ENCODE assay signal across 7 cellular contexts in the genomic region with DNA sequence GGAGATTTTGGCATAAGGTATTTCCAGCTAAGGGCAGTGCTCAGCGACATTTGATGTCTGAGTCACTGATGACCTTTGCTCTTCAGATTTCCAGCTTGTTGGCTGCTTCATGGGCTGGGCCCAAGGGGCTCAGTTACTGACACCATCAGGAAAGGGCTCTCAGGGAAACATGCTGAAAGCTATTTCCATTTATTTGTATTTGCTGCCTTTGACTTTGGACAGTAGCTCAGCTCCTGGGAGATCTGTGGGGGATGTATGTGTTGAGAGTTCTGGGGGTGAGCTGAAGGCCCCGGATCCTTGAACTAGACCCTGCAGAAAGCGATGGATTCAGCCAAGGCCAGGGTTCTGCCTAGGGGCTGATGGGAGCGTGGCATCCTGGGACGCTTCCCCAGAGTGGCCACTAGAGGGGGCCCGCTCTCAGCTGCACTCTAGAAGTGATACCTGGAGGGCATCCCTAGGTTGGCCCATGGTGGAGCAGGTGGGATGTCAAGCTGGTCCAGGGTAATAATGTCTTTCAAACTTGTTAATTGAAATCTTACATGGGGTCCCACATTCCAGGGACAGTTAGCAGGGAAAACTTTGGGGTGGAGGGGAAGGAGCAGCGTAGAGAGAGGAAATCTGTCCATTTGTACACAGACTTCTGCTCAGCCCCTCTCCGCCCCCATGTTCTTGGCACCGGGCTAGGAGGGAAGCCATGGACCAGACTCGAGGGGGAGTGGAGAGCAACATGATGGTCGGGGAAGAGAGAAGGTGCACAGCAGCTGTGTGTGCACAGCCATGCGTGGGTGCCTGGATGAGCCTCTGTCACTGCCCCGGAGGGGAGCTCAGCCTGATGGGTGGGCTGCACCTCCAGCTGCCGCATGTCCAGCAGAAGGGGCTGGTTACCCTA. TPM values are rescaled to one million over a fixed set of nuclear protein-coding genes. Genes with fewer than 3 reads are reported as not detected.
DNase-seq lines count a peak whose midpoint lies in the region; ATAC-seq and TF ChIP-seq lines count a peak whose summit lies in the region.

No MANE protein-coding gene starts in this region.

- no peak overlapping the region for H3K27ac ChIP-seq in tibial artery

- H3K4me1 ChIP-seq in tibial artery = peaks cover 0 to 4% (median 0%) of the 10 kb centered on the region in 4 donors

- no peak overlapping the region for H3K4me3 Mint-ChIP-seq in activated CD8-positive, alpha-beta T cell treated with anti-CD3 and anti-CD28 coated beads for 36 hours
- no peak overlapping the region for H3K4me3 Mint-ChIP-seq in natural killer cell

- H3K27me3 Mint-ChIP-seq in activated CD8-positive, alpha-beta T cell treated with anti-CD3 and anti-CD28 coated beads for 36 hours = peaks cover 10% of the 10 kb centered on the region
- peaks cover 18 to 34% of the 10 kb centered on the region in 2 donors for H3K27me3 Mint-ChIP-seq in natural killer cell (ENCODE audit: low read depth in 2 of 2)

- H3K4me1 Mint-ChIP-seq in activated CD8-positive, alpha-beta T cell treated with anti-CD3 and anti-CD28 coated beads for 36 hours (ENCODE audit: low read depth) = no peaks in the 10 kb centered on the region
- H3K4me1 Mint-ChIP-seq in natural killer cell = peaks cover 0 to 5% of the 10 kb centered on the region in 2 donors

- intact Hi-C loops in activated CD8-positive, alpha-beta T cell treated with anti-CD3 and anti-CD28 coated beads for 36 hours (cut with micrococcal nuclease) = no loop called here
- intact Hi-C loops in natural killer cell (cut with micrococcal nuclease) = no loop called here
- intact Hi-C loops in tibial artery (cut with DNase I; ENCODE audit: low total_unique reads) = no loop called here

- H3K9me3 Mint-ChIP-seq in activated CD8-positive, alpha-beta T cell treated with anti-CD3 and anti-CD28 coated beads for 36 hours = peaks cover 5% of the 10 kb centered on the region
- H3K9me3 Mint-ChIP-seq in natural killer cell = peaks cover 0 to 4% of the 10 kb centered on the region in 2 donors

- CTCF ChIA-PET in activated CD8-positive, alpha-beta T cell treated with anti-CD3 and anti-CD28 coated beads for 36 hours (lab: Charles Lee) = interaction anchor here (0.7 to 2.7 kb wide), 26 partner anchors 9 to 424 kb away, joined by 3 to 18 read pairs (median 4); no protein-coding TSS in a partner anchor

- DNase-seq in GM10266 (ENCODE audit: extremely low spot score) (peak; percentile 75), H7 (peak; percentile 91), NAMALWA (ENCODE audit: low spot score) (peak; percentile 54), erythroblast (lab: John Stamatoyannopoulos, UW) (peak; percentile 20 to 45), natural killer cell (peak; percentile 35), tibial artery (peak in 1 of 2 donors; percentile 43)
- DNase-seq in activated CD8-positive, alpha-beta T cell treated with anti-CD3 and anti-CD28 coated beads for 36 hours = peak; percentile 61

- peaks cover 0 to 1% (median 0%) of the 10 kb centered on the region in 3 donors for H3K9me3 ChIP-seq in tibial artery

- H3K36me3 ChIP-seq in H7 (replicated peaks; ENCODE audit: control insufficient read depth, insufficient read depth, low read length) (no peaks in the 10 kb centered on the region), tibial artery (peaks cover 0 to 22% (median 0%) of the 10 kb centered on the region in 3 donors)

- H3K27ac Mint-ChIP-seq in activated CD8-positive, alpha-beta T cell treated with anti-CD3 and anti-CD28 coated beads for 36 hours = no peak overlapping the region
- H3K27ac Mint-ChIP-seq in natural killer cell = no peak overlapping the region

- no peaks in the 10 kb centered on the region for H3K36me3 Mint-ChIP-seq in activated CD8-positive, alpha-beta T cell treated with anti-CD3 and anti-CD28 coated beads for 36 hours (ENCODE audit: low read depth)
- peaks cover 11% of the 10 kb centered on the region for H3K36me3 Mint-ChIP-seq in natural killer cell

- POLR2A ChIA-PET in activated CD8-positive, alpha-beta T cell treated with anti-CD3 and anti-CD28 coated beads for 36 hours (lab: Charles Lee) = no interaction called here

- ATAC-seq in activated CD8-positive, alpha-beta T cell treated with anti-CD3 and anti-CD28 coated beads for 36 hours = peak; percentile 87
- peak; percentile 65 to 95 (median 76) for ATAC-seq in natural killer cell

- TF ChIP-seq CTCF in GM10266 (IDR thresholded peaks at IDR 0.05; ENCODE audit: control insufficient read depth, insufficient read depth, low read depth, missing control alignments) (peak; percentile 90), natural killer cell (IDR thresholded peaks at IDR 0.05) (peak; percentile 88), tibial artery (IDR thresholded peaks at IDR 0.05) (peak; percentile 66 to 90)
- TF ChIP-seq CTCF in activated CD8-positive, alpha-beta T cell treated with anti-CD3 and anti-CD28 coated beads for 36 hours (IDR thresholded peaks at IDR 0.05) = peak; percentile 82

- H3K27me3 ChIP-seq in H7 (ENCODE audit: control insufficient read depth, insufficient read depth, low read length) (no peaks in the 10 kb centered on the region), tibial artery (no peaks in the 10 kb centered on the region)

- no peak overlapping the region for H3K4me3 ChIP-seq in H7 (ENCODE audit: insufficient read depth, low read depth, low read length)
- no peak overlapping the region for H3K4me3 ChIP-seq in tibial artery

- no peak for TF ChIP-seq POLR2A in erythroblast (IDR thresholded peaks at IDR 0.05; ENCODE audit: low read length)

RNA-seq across cellular contexts. Expression of a gene that starts 3.0 kb away (rescaled TPM):
- total RNA-seq in H7 (2014; rRNA removed; shearing (Covaris generic)) = 0.15 and 0.42 TPM in 2 replicates
- not detected for total RNA-seq in activated CD8-positive, alpha-beta T cell treated with anti-CD3 and anti-CD28 coated beads for 36 hours
- not detected for total RNA-seq in natural killer cell
